Comparison of ENCODE assay signal across 8 cellular contexts in genomic region chr2:138090330-138090729, GRCh38.
DNase-seq lines count a peak whose midpoint lies in the region; ATAC-seq and TF ChIP-seq lines count a peak whose summit lies in the region.

No MANE protein-coding gene starts in this region.

- no peak overlapping the region for H3K23ac ChIP-seq in mesenchymal stem cell (ENCODE audit: low read length in 2 of 2)

- H3K27ac ChIP-seq in brain microvascular endothelial cell (no peak overlapping the region), mesenchymal stem cell (ENCODE audit: low read length, poor library complexity, severe bottlenecking) (no peak overlapping the region)

- WGBS in mesenchymal stem cell: no CpG with 5 or more reads among the region's 1 CpG

- H3K4me1 ChIP-seq in mesenchymal stem cell (ENCODE audit: control insufficient read depth, insufficient read depth, low read depth, low read length): peaks cover 6% of the 10 kb centered on the region

- ATAC-seq in HG02759 (IDR thresholded peaks at IDR 0.05; ENCODE audit: unreplicated experiment) (peak; percentile 87), GM21717 (IDR thresholded peaks at IDR 0.05; ENCODE audit: unreplicated experiment) (no peak)

- no peak overlapping the region for H2AFZ ChIP-seq in mesenchymal stem cell (ENCODE audit: low read depth, low read length)

- no peak overlapping the region for H3K4me3 ChIP-seq in brain microvascular endothelial cell (ENCODE audit: low read depth, low read length)
- no peak overlapping the region for H3K4me3 ChIP-seq in mesenchymal stem cell (ENCODE audit: insufficient read depth in 1 of 2, low read depth in 1 of 2, low read length in 2 of 2)

- no peak overlapping the region for H3K4me2 ChIP-seq in mesenchymal stem cell (ENCODE audit: low read length, poor library complexity, severe bottlenecking)

- H3K9ac ChIP-seq in mesenchymal stem cell (ENCODE audit: low read length): no peak overlapping the region

- H3K9me3 ChIP-seq in mesenchymal stem cell (ENCODE audit: control insufficient read depth, low read length): no peaks in the 10 kb centered on the region

- no peak overlapping the region for H2BK12ac ChIP-seq in mesenchymal stem cell (ENCODE audit: low read length in 2 of 2)

- no peak overlapping the region for H2AK5ac ChIP-seq in mesenchymal stem cell (ENCODE audit: low read length, severe bottlenecking)

- no peak overlapping the region for H4K91ac ChIP-seq in mesenchymal stem cell (ENCODE audit: low read length)

- in situ Hi-C loops in brain microvascular endothelial cell (cut with HindIII; ENCODE audit: low pct_ligation_motif_present, low sequenced_read_pairs): no loop called here

- no peak overlapping the region for H3K18ac ChIP-seq in mesenchymal stem cell (ENCODE audit: low read depth in 1 of 2, low read length in 2 of 2)

- H3K27me3 ChIP-seq in brain microvascular endothelial cell (replicated peaks) (no peaks in the 10 kb centered on the region), mesenchymal stem cell (ENCODE audit: control insufficient read depth in 1 of 2, insufficient read depth in 1 of 2, low read length in 2 of 2) (no peaks in the 10 kb centered on the region)

- H2BK120ac ChIP-seq in mesenchymal stem cell (ENCODE audit: low read depth, low read length): no peak overlapping the region

- H3K36me3 ChIP-seq in brain microvascular endothelial cell (replicated peaks) (no peaks in the 10 kb centered on the region), mesenchymal stem cell (ENCODE audit: control insufficient read depth in 1 of 2, insufficient read depth in 2 of 2, low read depth in 1 of 2, low read length in 2 of 2) (peaks cover 0 to 3% of the 10 kb centered on the region in 2 experiments)

- H3K4ac ChIP-seq in mesenchymal stem cell (ENCODE audit: low read depth in 1 of 2, low read length in 2 of 2): no peak overlapping the region

- no peak overlapping the region for H4K8ac ChIP-seq in mesenchymal stem cell (ENCODE audit: low read length)

- no peak overlapping the region for H3K14ac ChIP-seq in mesenchymal stem cell (ENCODE audit: low read length in 2 of 2)

- peak; percentile 76 for TF ChIP-seq CTCF in brain microvascular endothelial cell (IDR thresholded peaks at IDR 0.05; ENCODE audit: low read depth, low read length, missing control alignments)

- no peaks in the 10 kb centered on the region for H3K79me1 ChIP-seq in mesenchymal stem cell (replicated peaks; ENCODE audit: low read length, poor library complexity, severe bottlenecking)

- DNase-seq in NCI-H2171 treated with DMSO at 0.1 percent for 48 hours (lab: John Stamatoyannopoulos, UW) (peak; percentile 12), NCI-H2171 (lab: John Stamatoyannopoulos, UW) (no peak), NCI-H2107 (lab: John Stamatoyannopoulos, UW) (peak; percentile 14), brain microvascular endothelial cell (peak; percentile 36), mesenchymal stem cell (peak; percentile 64), 8988T (no peak)

- H2BK5ac ChIP-seq in mesenchymal stem cell (ENCODE audit: low read depth, low read length, poor library complexity, severe bottlenecking): no peak overlapping the region

- H2BK15ac ChIP-seq in mesenchymal stem cell (ENCODE audit: low read depth, poor library complexity, severe bottlenecking): no peak overlapping the region

Comparison
In these comparisons a context has a peak if more than half of its experiments do, and no peak if none do; other contexts are left out.
1. DNase-seq: peak in NCI-H2171 treated with DMSO at 0.1 percent for 48 hours (single experiment), NCI-H2107 (single experiment), brain microvascular endothelial cell (single experiment) and mesenchymal stem cell (single experiment); none in NCI-H2171 (single experiment) and 8988T (single experiment).